Comparison of ENCODE assay signal across 39 cellular contexts in genomic region chr17:69407759-69408158, GRCh38.
"Had no signal": no experiment of that assay in that cellular context is flagged by ENCODE, and none has a peak within 500 bp of the region (broad histone marks: within the 10 kb centered on the region; RNA-seq: fewer than 3 reads in every experiment).

No MANE protein-coding gene starts in this region.

- H3K27me3 Mint-ChIP-seq: activated naive CD4-positive, alpha-beta T cell treated with anti-CD3 and anti-CD28 coated beads, Interleukin-2, amount 10 ng/mL, durations not matched to agents 7 days and 5 days; activated naive CD4-positive, alpha-beta T cell treated with anti-CD3 and anti-CD28 coated beads, Interleukin-2, amount 50 U/mL, for 24 hours; activated naive CD8-positive, alpha-beta T cell; activated naive CD8-positive, alpha-beta T cell treated with anti-CD3 and anti-CD28 coated beads for 36 hours; activated naive CD8-positive, alpha-beta T cell treated with anti-CD3 and anti-CD28 coated beads, Interleukin-2, amount 50 U/mL, for 24 hours; activated T-cell treated with anti-CD3 and anti-CD28 coated beads, Interleukin-2, amount 50 U/mL, for 24 hours; brain; central memory CD8-positive, alpha-beta T cell had no signal

- H3K27ac ChIP-seq: adrenal gland, ascending aorta, body of pancreas, brain microvascular endothelial cell, breast epithelium, cardiac muscle cell had no signal

- H3K4me1 Mint-ChIP-seq: activated naive CD4-positive, alpha-beta T cell treated with anti-CD3 and anti-CD28 coated beads, Interleukin-2, amount 10 ng/mL, durations not matched to agents 7 days and 5 days; activated naive CD8-positive, alpha-beta T cell treated with anti-CD3 and anti-CD28 coated beads, Interleukin-2, amount 10 ng/mL, durations not matched to agents 7 days and 5 days; activated T-helper 17 cell treated with anti-CD3 and anti-CD28 coated beads, Interleukin-2, amount 50 U/mL, for 72 hours; central memory CD8-positive, alpha-beta T cell had no signal

- DNase-seq: activated effector memory CD4-positive, alpha-beta T cell treated with anti-CD3 and anti-CD28 coated beads, Interleukin-2, amount 50 U/mL, for 16 hours; activated effector memory CD4-positive, alpha-beta T cell treated with Interleukin-2 at 50 U/mL for 16 hours; activated gamma-delta T cell; activated gamma-delta T cell treated with Interleukin-2 at 50 U/mL for 16 hours; activated naive CD4-positive, alpha-beta T cell; activated naive CD4-positive, alpha-beta T cell treated with anti-CD3 and anti-CD28 coated beads for 36 hours; activated naive CD4-positive, alpha-beta T cell treated with anti-CD3 and anti-CD28 coated beads, Interleukin-2, amount 10 ng/mL, durations not matched to agents 7 days and 5 days; activated naive CD4-positive, alpha-beta T cell treated with anti-CD3 and anti-CD28 coated beads, Interleukin-2, amount 50 U/mL, for 16 hours; activated naive CD4-positive, alpha-beta T cell treated with Interleukin-2 at 50 U/mL for 16 hours; activated naive CD8-positive, alpha-beta T cell treated with anti-CD3 and anti-CD28 coated beads for 36 hours; activated naive CD8-positive, alpha-beta T cell treated with anti-CD3 and anti-CD28 coated beads, Interleukin-2, amount 10 ng/mL, durations not matched to agents 7 days and 5 days; activated naive CD8-positive, alpha-beta T cell treated with anti-CD3 and anti-CD28 coated beads, Interleukin-2, amount 50 U/mL, for 24 hours; activated T-cell treated with anti-CD3 and anti-CD28 coated beads, Interleukin-2, amount 50 U/mL, for 24 hours; activated T-cell treated with anti-CD3 and anti-CD28 coated beads, Interleukin-2, amount 50 U/mL, for 4 hours; activated T-cell treated with anti-CD3 and anti-CD28 coated beads, Interleukin-2, amount 50 U/mL, for 48 hours; activated T-cell treated with anti-CD3 and anti-CD28 coated beads, Interleukin-2, amount 50 U/mL, for 72 hours; adrenal gland; amniotic stem cell; amygdala; anterior cingulate cortex; aorta; body of pancreas; brain microvascular endothelial cell; caudate nucleus; central memory CD4-positive, alpha-beta T cell; cerebellar nuclear complex had no signal

- FAIRE-seq: astrocyte, bronchial epithelial cell had no signal

- H3K4me3 ChIP-seq: adrenal gland, ascending aorta, body of pancreas, breast epithelium, cardiac muscle cell had no signal

- H3K9me3 Mint-ChIP-seq: activated naive CD4-positive, alpha-beta T cell treated with anti-CD3 and anti-CD28 coated beads for 36 hours; activated naive CD4-positive, alpha-beta T cell treated with anti-CD3 and anti-CD28 coated beads, Interleukin-2, amount 10 ng/mL, durations not matched to agents 7 days and 5 days; activated naive CD4-positive, alpha-beta T cell treated with anti-CD3 and anti-CD28 coated beads, Interleukin-2, amount 50 U/mL, for 24 hours; activated naive CD4-positive, alpha-beta T cell treated with anti-CD3 and anti-CD28 coated beads, Interleukin-2, amount 50 U/mL, for 72 hours; activated naive CD8-positive, alpha-beta T cell treated with anti-CD3 and anti-CD28 coated beads for 36 hours; activated naive CD8-positive, alpha-beta T cell treated with anti-CD3 and anti-CD28 coated beads, Interleukin-2, amount 10 ng/mL, durations not matched to agents 7 days and 5 days; activated naive CD8-positive, alpha-beta T cell treated with anti-CD3 and anti-CD28 coated beads, Interleukin-2, amount 50 U/mL, for 24 hours; activated T-cell treated with anti-CD3 and anti-CD28 coated beads, Interleukin-2, amount 50 U/mL, for 24 hours; activated T-cell treated with anti-CD3 and anti-CD28 coated beads, Interleukin-2, amount 50 U/mL, for 4 hours; activated T-cell treated with anti-CD3 and anti-CD28 coated beads, Interleukin-2, amount 50 U/mL, for 72 hours; activated T-helper 1 cell treated with anti-CD3 and anti-CD28 coated beads, Interleukin-12 subunit alpha, Interleukin-12 subunit beta, Interleukin-2, Interleukin-4 antibody, amounts not matched to agents 30 ng/mL and 10 ng/mL and 1 ng/mL, durations not matched to agents 14 hours and 24 hours and 36 hours; activated T-helper 17 cell treated with anti-CD3 and anti-CD28 coated beads, Interleukin-2, amount 50 U/mL, for 72 hours; activated T-helper 2 cell treated with anti-CD3 and anti-CD28 coated beads, Interferon-gamma antibody, Interleukin-2, Interleukin-4, amounts not matched to agents 10 μg/mL and 5 μg/mL and 100 μg/mL, durations not matched to agents 14 hours and 24 hours and 36 hours; central memory CD8-positive, alpha-beta T cell had no signal

- H3K36me3 Mint-ChIP-seq: activated naive CD4-positive, alpha-beta T cell treated with anti-CD3 and anti-CD28 coated beads, Interleukin-2, amount 10 ng/mL, durations not matched to agents 7 days and 5 days; activated naive CD4-positive, alpha-beta T cell treated with anti-CD3 and anti-CD28 coated beads, Interleukin-2, amount 50 U/mL, for 24 hours; activated naive CD4-positive, alpha-beta T cell treated with anti-CD3 and anti-CD28 coated beads, Interleukin-2, amount 50 U/mL, for 72 hours; activated naive CD8-positive, alpha-beta T cell; activated naive CD8-positive, alpha-beta T cell treated with anti-CD3 and anti-CD28 coated beads for 36 hours; activated naive CD8-positive, alpha-beta T cell treated with anti-CD3 and anti-CD28 coated beads, Interleukin-2, amount 10 ng/mL, durations not matched to agents 7 days and 5 days; brain had no signal

- H3K4me1 ChIP-seq: adrenal gland, ascending aorta, body of pancreas, breast epithelium had no signal

- H3K27me3 ChIP-seq: adrenal gland, ascending aorta, body of pancreas, brain microvascular endothelial cell, breast epithelium, cardiac muscle cell had no signal

- H3K9me3 ChIP-seq: adrenal gland, ascending aorta, body of pancreas, breast epithelium had no signal

- ATAC-seq: activated naive CD4-positive, alpha-beta T cell treated with anti-CD3 and anti-CD28 coated beads, Interleukin-2, amount 50 U/mL, for 72 hours; activated naive CD8-positive, alpha-beta T cell treated with anti-CD3 and anti-CD28 coated beads, Interleukin-2, amount 50 U/mL, for 24 hours; activated T-cell treated with anti-CD3 and anti-CD28 coated beads, Interleukin-2, amount 50 U/mL, for 4 hours; activated T-cell treated with anti-CD3 and anti-CD28 coated beads, Interleukin-2, amount 50 U/mL, for 72 hours; activated T-helper 17 cell treated with anti-CD3 and anti-CD28 coated beads, Interleukin-2, amount 50 U/mL, for 72 hours; body of pancreas had no signal

- H3K4me3 Mint-ChIP-seq: activated naive CD4-positive, alpha-beta T cell treated with anti-CD3 and anti-CD28 coated beads for 36 hours; activated naive CD4-positive, alpha-beta T cell treated with anti-CD3 and anti-CD28 coated beads, Interleukin-2, amount 10 ng/mL, durations not matched to agents 7 days and 5 days; activated naive CD4-positive, alpha-beta T cell treated with anti-CD3 and anti-CD28 coated beads, Interleukin-2, amount 50 U/mL, for 24 hours; activated naive CD8-positive, alpha-beta T cell; activated naive CD8-positive, alpha-beta T cell treated with anti-CD3 and anti-CD28 coated beads for 36 hours; activated naive CD8-positive, alpha-beta T cell treated with anti-CD3 and anti-CD28 coated beads, Interleukin-2, amount 10 ng/mL, durations not matched to agents 7 days and 5 days; activated naive CD8-positive, alpha-beta T cell treated with anti-CD3 and anti-CD28 coated beads, Interleukin-2, amount 50 U/mL, for 24 hours; activated T-cell treated with anti-CD3 and anti-CD28 coated beads, Interleukin-2, amount 50 U/mL, for 24 hours; activated T-cell treated with anti-CD3 and anti-CD28 coated beads, Interleukin-2, amount 50 U/mL, for 4 hours; activated T-cell treated with anti-CD3 and anti-CD28 coated beads, Interleukin-2, amount 50 U/mL, for 72 hours; activated T-helper 1 cell treated with anti-CD3 and anti-CD28 coated beads, Interleukin-12 subunit alpha, Interleukin-12 subunit beta, Interleukin-2, Interleukin-4 antibody, amounts not matched to agents 30 ng/mL and 10 ng/mL and 1 ng/mL, durations not matched to agents 14 hours and 24 hours and 36 hours; activated T-helper 17 cell treated with anti-CD3 and anti-CD28 coated beads, Interleukin-2, amount 50 U/mL, for 72 hours; brain; central memory CD8-positive, alpha-beta T cell had no signal

- H3K36me3 ChIP-seq: adrenal gland, ascending aorta, brain microvascular endothelial cell, breast epithelium, cardiac muscle cell had no signal

- H3K27ac Mint-ChIP-seq: activated naive CD4-positive, alpha-beta T cell treated with anti-CD3 and anti-CD28 coated beads for 36 hours; activated naive CD4-positive, alpha-beta T cell treated with anti-CD3 and anti-CD28 coated beads, Interleukin-2, amount 10 ng/mL, durations not matched to agents 7 days and 5 days; activated naive CD4-positive, alpha-beta T cell treated with anti-CD3 and anti-CD28 coated beads, Interleukin-2, amount 50 U/mL, for 24 hours; activated naive CD4-positive, alpha-beta T cell treated with anti-CD3 and anti-CD28 coated beads, Interleukin-2, amount 50 U/mL, for 72 hours; activated naive CD8-positive, alpha-beta T cell; activated naive CD8-positive, alpha-beta T cell treated with anti-CD3 and anti-CD28 coated beads for 36 hours; activated naive CD8-positive, alpha-beta T cell treated with anti-CD3 and anti-CD28 coated beads, Interleukin-2, amount 10 ng/mL, durations not matched to agents 7 days and 5 days; activated naive CD8-positive, alpha-beta T cell treated with anti-CD3 and anti-CD28 coated beads, Interleukin-2, amount 50 U/mL, for 24 hours; activated T-cell treated with anti-CD3 and anti-CD28 coated beads, Interleukin-2, amount 50 U/mL, for 24 hours; activated T-cell treated with anti-CD3 and anti-CD28 coated beads, Interleukin-2, amount 50 U/mL, for 72 hours; activated T-helper 1 cell treated with anti-CD3 and anti-CD28 coated beads, Interleukin-12 subunit alpha, Interleukin-12 subunit beta, Interleukin-2, Interleukin-4 antibody, amounts not matched to agents 30 ng/mL and 10 ng/mL and 1 ng/mL, durations not matched to agents 14 hours and 24 hours and 36 hours; activated T-helper 17 cell treated with anti-CD3 and anti-CD28 coated beads, Interleukin-2, amount 50 U/mL, for 72 hours; activated T-helper 2 cell treated with anti-CD3 and anti-CD28 coated beads, Interferon-gamma antibody, Interleukin-2, Interleukin-4, amounts not matched to agents 10 μg/mL and 5 μg/mL and 100 μg/mL, durations not matched to agents 14 hours and 24 hours and 36 hours; brain had no signal
